Comparison of ENCODE assay signal across 8 cellular contexts in genomic region chr12:112939761-112940357, GRCh38. TPM values are rescaled to one million over a fixed set of nuclear protein-coding genes. Genes with fewer than 3 reads are reported as not detected.
A peak's percentile ranks its signal among the peaks of the same experiment; 100 is the strongest.
DNase-seq lines count a peak whose midpoint lies in the region; ATAC-seq lines count a peak whose summit lies in the region.

No MANE protein-coding gene starts in this region.

- peaks cover 64% of the 10 kb centered on the region for H3K4me1 Mint-ChIP-seq in activated CD8-positive, alpha-beta memory T cell treated with anti-CD3 and anti-CD28 coated beads, Interleukin-2, amount 10 ng/mL, durations not matched to agents 7 days and 5 days
- peaks cover 30% of the 10 kb centered on the region for H3K4me1 Mint-ChIP-seq in activated CD4-positive, alpha-beta memory T cell treated with anti-CD3 and anti-CD28 coated beads for 36 hours (ENCODE audit: low read depth)

- CTCF ChIA-PET in activated CD8-positive, alpha-beta memory T cell treated with anti-CD3 and anti-CD28 coated beads, Interleukin-2, amount 10 ng/mL, durations not matched to agents 7 days and 5 days (lab: Charles Lee) = interaction anchor here (1.0 to 2.0 kb wide), 3 partner anchors 33 to 53 kb away, joined by 5 to 6 read pairs (median 5); partner anchors contain the start of gene OAS1
- CTCF ChIA-PET in activated CD4-positive, alpha-beta memory T cell treated with anti-CD3 and anti-CD28 coated beads for 36 hours (lab: Charles Lee) = interaction anchor here (0.6 to 1.2 kb wide), 2 partner anchors 31 to 38 kb away, joined by 4 to 5 read pairs; partner anchors contain the start of gene OAS2

- intact Hi-C loops in activated CD4-positive, alpha-beta memory T cell treated with anti-CD3 and anti-CD28 coated beads for 36 hours (cut with micrococcal nuclease) = no loop called here

- ATAC-seq in activated CD8-positive, alpha-beta memory T cell treated with anti-CD3 and anti-CD28 coated beads, Interleukin-2, amount 10 ng/mL, durations not matched to agents 7 days and 5 days = peak; percentile 41
- ATAC-seq in HG02798 (IDR thresholded peaks at IDR 0.05; ENCODE audit: poor library complexity, unreplicated experiment) = peak; percentile 62
- no peak for ATAC-seq in stimulated activated naive CD8-positive, alpha-beta T cell treated with anti-CD3 and anti-CD28 coated beads, Interleukin-15, Interleukin-2, amounts not matched to agents 100 U/mL and 50 U/mL, for 24 hours

- POLR2A ChIA-PET in activated CD4-positive, alpha-beta memory T cell treated with anti-CD3 and anti-CD28 coated beads for 36 hours (lab: Charles Lee) = interaction anchor here (0.5 to 1.0 kb wide), 2 partner anchors 38 to 245 kb away, joined by 3 read pairs; partner anchors contain the start of genes DDX54 and OAS2

- peak overlapping the region; percentile 93 for H3K27ac Mint-ChIP-seq in activated CD8-positive, alpha-beta memory T cell treated with anti-CD3 and anti-CD28 coated beads, Interleukin-2, amount 10 ng/mL, durations not matched to agents 7 days and 5 days
- peak overlapping the region; percentile 44 for H3K27ac Mint-ChIP-seq in activated CD4-positive, alpha-beta memory T cell treated with anti-CD3 and anti-CD28 coated beads for 36 hours

- H3K36me3 Mint-ChIP-seq in activated CD8-positive, alpha-beta memory T cell treated with anti-CD3 and anti-CD28 coated beads, Interleukin-2, amount 10 ng/mL, durations not matched to agents 7 days and 5 days = peaks cover 54% of the 10 kb centered on the region
- no peaks in the 10 kb centered on the region for H3K36me3 Mint-ChIP-seq in activated CD4-positive, alpha-beta memory T cell treated with anti-CD3 and anti-CD28 coated beads for 36 hours

- H3K4me3 Mint-ChIP-seq in activated CD8-positive, alpha-beta memory T cell treated with anti-CD3 and anti-CD28 coated beads, Interleukin-2, amount 10 ng/mL, durations not matched to agents 7 days and 5 days = peak overlapping the region; percentile 98
- peak overlapping the region; percentile 69 for H3K4me3 Mint-ChIP-seq in activated CD4-positive, alpha-beta memory T cell treated with anti-CD3 and anti-CD28 coated beads for 36 hours

- DNase-seq in activated CD8-positive, alpha-beta memory T cell treated with anti-CD3 and anti-CD28 coated beads, Interleukin-2, amount 10 ng/mL, durations not matched to agents 7 days and 5 days = peak; percentile 56
- no peak for DNase-seq in activated CD8-positive, alpha-beta memory T cell treated with anti-CD3 and anti-CD28 coated beads, Interleukin-2, amount 50 U/mL, for 48 hours
- peak; percentile 30 for DNase-seq in activated CD4-positive, alpha-beta memory T cell treated with anti-CD3 and anti-CD28 coated beads for 36 hours
- DNase-seq in stimulated activated naive CD8-positive, alpha-beta T cell treated with anti-CD3 and anti-CD28 coated beads, Interleukin-15, Interleukin-2, amounts not matched to agents 100 U/mL and 50 U/mL, for 24 hours = peak; percentile 15
- no peak for DNase-seq in NK-92 (lab: John Stamatoyannopoulos, UW; ENCODE audit: unreplicated experiment)
- DNase-seq in C1 segment of cervical spinal cord (lab: John Stamatoyannopoulos, UW) = no peak
- no peak for DNase-seq in NCI-H1694 treated with DMSO at 0.1 percent for 48 hours (lab: John Stamatoyannopoulos, UW)

- H3K27me3 Mint-ChIP-seq in activated CD8-positive, alpha-beta memory T cell treated with anti-CD3 and anti-CD28 coated beads, Interleukin-2, amount 10 ng/mL, durations not matched to agents 7 days and 5 days = no peaks in the 10 kb centered on the region
- no peaks in the 10 kb centered on the region for H3K27me3 Mint-ChIP-seq in activated CD4-positive, alpha-beta memory T cell treated with anti-CD3 and anti-CD28 coated beads for 36 hours

- H3K9me3 Mint-ChIP-seq in activated CD8-positive, alpha-beta memory T cell treated with anti-CD3 and anti-CD28 coated beads, Interleukin-2, amount 10 ng/mL, durations not matched to agents 7 days and 5 days (ENCODE audit: low read depth) = no peaks in the 10 kb centered on the region
- peaks cover 2% of the 10 kb centered on the region for H3K9me3 Mint-ChIP-seq in activated CD4-positive, alpha-beta memory T cell treated with anti-CD3 and anti-CD28 coated beads for 36 hours

RNA-seq across cellular contexts. Expression of gene OAS3, which starts 1.6 kb away (rescaled TPM):
- total RNA-seq in activated CD8-positive, alpha-beta memory T cell treated with anti-CD3 and anti-CD28 coated beads, Interleukin-2, amount 10 ng/mL, durations not matched to agents 7 days and 5 days = 100 to 1,000 TPM; 290 to 394 TPM
- total RNA-seq in activated CD4-positive, alpha-beta memory T cell treated with anti-CD3 and anti-CD28 coated beads for 36 hours = 10 to 100 TPM; 34.6 to 37.1 TPM

RNA-seq across cellular contexts. Expression of gene OAS1, which starts 33.1 kb away (rescaled TPM):
- 100 to 1,000 TPM; 161 to 292 TPM for total RNA-seq in activated CD8-positive, alpha-beta memory T cell treated with anti-CD3 and anti-CD28 coated beads, Interleukin-2, amount 10 ng/mL, durations not matched to agents 7 days and 5 days
- total RNA-seq in activated CD4-positive, alpha-beta memory T cell treated with anti-CD3 and anti-CD28 coated beads for 36 hours = 10 to 100 TPM; 46.0 to 49.1 TPM

RNA-seq across cellular contexts. Expression of gene OAS2, which starts 38.5 kb away (rescaled TPM):
- total RNA-seq in activated CD8-positive, alpha-beta memory T cell treated with anti-CD3 and anti-CD28 coated beads, Interleukin-2, amount 10 ng/mL, durations not matched to agents 7 days and 5 days = 100 to 1,000 TPM; 276 to 383 TPM
- total RNA-seq in activated CD4-positive, alpha-beta memory T cell treated with anti-CD3 and anti-CD28 coated beads for 36 hours = 100 to 1,000 TPM; 140 to 148 TPM

Comparison
In these comparisons a context has a peak if more than half of its experiments do, and no peak if none do; other contexts are left out.
1. DNase-seq: peak in activated CD8-positive, alpha-beta memory T cell treated with anti-CD3 and anti-CD28 coated beads, Interleukin-2, amount 10 ng/mL, durations not matched to agents 7 days and 5 days (single experiment), activated CD4-positive, alpha-beta memory T cell treated with anti-CD3 and anti-CD28 coated beads for 36 hours (single experiment) and stimulated activated naive CD8-positive, alpha-beta T cell treated with anti-CD3 and anti-CD28 coated beads, Interleukin-15, Interleukin-2, amounts not matched to agents 100 U/mL and 50 U/mL, for 24 hours (single experiment); none in activated CD8-positive, alpha-beta memory T cell treated with anti-CD3 and anti-CD28 coated beads, Interleukin-2, amount 50 U/mL, for 48 hours (single experiment), NK-92 (single experiment), C1 segment of cervical spinal cord (0 of 14) and NCI-H1694 treated with DMSO at 0.1 percent for 48 hours (single experiment).
2. RNA of gene OAS3, which starts 1.6 kb away (total RNA-seq): 290 to 394 TPM in activated CD8-positive, alpha-beta memory T cell treated with anti-CD3 and anti-CD28 coated beads, Interleukin-2, amount 10 ng/mL, durations not matched to agents 7 days and 5 days; 34.6 to 37.1 TPM in activated CD4-positive, alpha-beta memory T cell treated with anti-CD3 and anti-CD28 coated beads for 36 hours; every median in the first group is over 4 times any median in the second.